7 cellular contexts compared by ENCODE assay signal in the genomic region with DNA sequence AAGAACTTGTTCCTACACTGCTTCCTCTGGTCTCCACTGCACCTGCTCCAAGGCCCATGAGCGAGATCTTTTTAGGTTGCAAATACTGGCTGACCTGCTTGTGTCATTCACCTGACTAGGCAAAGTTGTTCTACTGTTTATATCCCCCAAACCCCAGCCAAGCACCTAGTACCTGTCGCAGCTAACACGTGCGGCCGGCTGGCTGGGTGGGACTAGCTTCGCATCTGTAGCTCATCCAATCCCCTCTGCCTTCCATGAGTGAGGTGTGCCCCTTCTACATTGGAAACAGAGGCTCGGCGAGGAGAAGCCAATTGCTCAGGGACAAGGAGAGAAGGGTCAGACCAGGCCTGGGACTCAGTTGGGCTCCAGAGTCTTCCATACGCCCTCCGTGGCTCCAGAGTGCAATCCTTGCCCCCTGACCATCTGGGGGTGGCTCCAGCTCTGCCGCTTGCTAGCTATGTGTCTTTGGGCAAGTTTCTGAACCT.
"Had no signal": no experiment of that assay in that cellular context is flagged by ENCODE, and none has a peak within 500 bp of the region (broad histone marks: within the 10 kb centered on the region; RNA-seq: fewer than 3 reads in every experiment).

No MANE protein-coding gene starts in this region.

- DNase-seq: GM23248, GOT3, H7, IMR-90 had no signal

- H3K36me3 ChIP-seq: HAP-1 had no signal

- H3K9me3 ChIP-seq: HAP-1 had no signal

- ATAC-seq: HCT116 had no signal

- H3K4me1 ChIP-seq: HAP-1 had no signal

- H3K27ac ChIP-seq: GM23248 had no signal

- H3K4me3 ChIP-seq: GM23248, HAP-1, K562 had no signal

- H2AFZ ChIP-seq: GM23248 had no signal
